ENCODE assay signal across 18 cellular contexts in genomic region chr1:98399219-98399618, GRCh38.
"Had no signal": no experiment of that assay in that cellular context is flagged by ENCODE, and none has a peak within 500 bp of the region (broad histone marks: within the 10 kb centered on the region; RNA-seq: fewer than 3 reads in every experiment).

No MANE protein-coding gene starts in this region.

- ATAC-seq: body of pancreas; left lung; stimulated activated naive CD8-positive, alpha-beta T cell treated with anti-CD3 and anti-CD28 coated beads, Interleukin-15, amount 100 ng/mL, for 72 hours; upper lobe of right lung had no signal

- H3K27ac ChIP-seq: body of pancreas, left lung, ovary, testis, upper lobe of right lung had no signal

- H3K27me3 ChIP-seq: body of pancreas, left lung, ovary, testis, upper lobe of right lung had no signal

- H3K9me3 Mint-ChIP-seq: activated B cell treated with CpG ODN at 0.5 μM for 24 hours; activated CD4-positive, alpha-beta T cell treated with anti-CD3 and anti-CD28 coated beads, Interleukin-2, amount 10 ng/mL, durations not matched to agents 24 days and 14 days; activated naive CD4-positive, alpha-beta T cell treated with anti-CD3 and anti-CD28 coated beads, Interleukin-2, amount 10 ng/mL, durations not matched to agents 7 days and 5 days; activated T-helper 2 cell treated with anti-CD3 and anti-CD28 coated beads, Interferon-gamma antibody, Interleukin-2, Interleukin-4, amounts not matched to agents 10 μg/mL and 5 μg/mL and 100 μg/mL, durations not matched to agents 14 hours and 24 hours and 36 hours; neural crest cell; stimulated activated naive CD8-positive, alpha-beta T cell treated with anti-CD3 and anti-CD28 coated beads, Interleukin-15, amount 100 ng/mL, for 72 hours had no signal

- H3K36me3 ChIP-seq: left lung, ovary, upper lobe of right lung had no signal

- H3K4me1 Mint-ChIP-seq: activated B cell treated with CpG ODN at 0.5 μM for 24 hours; stimulated activated naive CD8-positive, alpha-beta T cell treated with anti-CD3 and anti-CD28 coated beads, Interleukin-15, amount 100 ng/mL, for 72 hours had no signal

- H3K27me3 Mint-ChIP-seq: activated B cell treated with CpG ODN at 0.5 μM for 24 hours; activated CD4-positive, alpha-beta T cell treated with anti-CD3 and anti-CD28 coated beads, Interleukin-2, amount 10 ng/mL, durations not matched to agents 24 days and 14 days; activated naive CD4-positive, alpha-beta T cell treated with anti-CD3 and anti-CD28 coated beads, Interleukin-2, amount 10 ng/mL, durations not matched to agents 7 days and 5 days; stimulated activated naive CD8-positive, alpha-beta T cell treated with anti-CD3 and anti-CD28 coated beads, Interleukin-15, amount 100 ng/mL, for 72 hours had no signal

- H3K4me3 Mint-ChIP-seq: activated B cell treated with CpG ODN at 0.5 μM for 24 hours; activated CD4-positive, alpha-beta T cell treated with anti-CD3 and anti-CD28 coated beads, Interleukin-2, amount 10 ng/mL, durations not matched to agents 24 days and 14 days; activated naive CD4-positive, alpha-beta T cell treated with anti-CD3 and anti-CD28 coated beads, Interleukin-2, amount 10 ng/mL, durations not matched to agents 7 days and 5 days; neural crest cell; stimulated activated naive CD8-positive, alpha-beta T cell treated with anti-CD3 and anti-CD28 coated beads, Interleukin-15, amount 100 ng/mL, for 72 hours had no signal

- H3K4me1 ChIP-seq: body of pancreas, testis, upper lobe of right lung had no signal

- DNase-seq: activated B cell treated with CpG ODN at 0.5 μM for 24 hours; activated CD4-positive, alpha-beta T cell treated with anti-CD3 and anti-CD28 coated beads, Interleukin-2, amount 10 ng/mL, durations not matched to agents 24 days and 14 days; activated naive CD4-positive, alpha-beta T cell treated with anti-CD3 and anti-CD28 coated beads, Interleukin-2, amount 10 ng/mL, durations not matched to agents 7 days and 5 days; activated T-cell treated with anti-CD3 and anti-CD28 coated beads for 4 hours; body of pancreas; erythroblast; head of caudate nucleus; islet precursor cell; left lung; ovary; stimulated activated CD4-positive, alpha-beta T cell treated with anti-CD3 and anti-CD28 coated beads, Interleukin-15, amount 100 ng/mL, for 24 hours; stimulated activated CD4-positive, alpha-beta T cell treated with anti-CD3 and anti-CD28 coated beads, Interleukin-4, amount 100 ng/mL, for 24 hours; stimulated activated naive CD8-positive, alpha-beta T cell treated with anti-CD3 and anti-CD28 coated beads, Interleukin-15, amount 100 ng/mL, for 72 hours; T-helper 2 cell; testis; upper lobe of right lung had no signal

- H3K4me3 ChIP-seq: body of pancreas, left lung, ovary, testis, upper lobe of right lung had no signal

- H3K36me3 Mint-ChIP-seq: activated naive CD4-positive, alpha-beta T cell treated with anti-CD3 and anti-CD28 coated beads, Interleukin-2, amount 10 ng/mL, durations not matched to agents 7 days and 5 days had no signal

- H3K9me3 ChIP-seq: body of pancreas, left lung, ovary, testis, upper lobe of right lung had no signal
